In the genomic region with DNA sequence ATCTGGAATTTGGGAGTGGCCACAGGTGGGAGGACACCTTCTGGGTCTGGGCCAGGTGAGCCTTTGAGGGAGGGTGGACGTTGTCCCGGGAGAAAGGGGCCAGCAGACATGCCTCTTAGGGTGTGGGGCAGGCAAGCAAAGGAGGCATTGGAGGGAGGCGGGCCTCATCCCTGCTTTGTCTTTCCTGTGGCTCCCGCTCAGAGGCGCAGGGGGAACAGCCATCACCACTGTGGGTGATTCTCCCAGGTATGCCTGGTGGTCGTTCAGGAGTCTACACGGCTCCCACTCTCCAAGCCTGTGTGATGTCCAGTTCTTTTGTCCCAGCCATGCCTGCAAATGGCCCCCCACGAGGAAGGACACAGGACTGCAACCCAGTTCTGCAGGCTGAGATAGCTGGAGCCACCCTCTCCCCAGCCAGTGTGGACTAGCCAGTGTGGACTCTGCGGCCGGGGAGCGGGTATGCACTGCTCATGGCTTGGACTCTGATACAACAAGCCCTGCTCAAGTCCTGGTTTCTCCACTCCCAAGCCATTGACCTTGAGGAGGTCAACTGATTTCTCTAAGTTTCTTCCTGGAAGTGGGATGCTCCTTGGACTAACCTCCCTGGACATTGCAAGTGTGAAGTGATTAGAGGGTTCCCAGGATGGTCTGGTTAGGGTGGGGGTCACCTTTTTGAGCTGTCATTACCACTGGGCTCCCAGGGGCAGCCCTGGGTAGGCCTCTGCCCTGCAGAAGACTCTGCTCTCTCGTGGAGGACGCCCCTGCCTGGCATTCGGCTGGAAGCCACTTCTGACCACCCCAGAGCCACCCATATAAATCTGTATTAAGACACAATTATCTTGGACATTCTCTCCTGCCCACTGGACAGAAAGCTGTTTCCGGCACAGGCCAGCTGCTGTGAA, we compare ENCODE assay signal across 26 cellular contexts.
"Had no signal": no experiment of that assay in that cellular context is flagged by ENCODE, and none has a peak within 500 bp of the region (broad histone marks: within the 10 kb centered on the region; RNA-seq: fewer than 3 reads in every experiment).

No MANE protein-coding gene starts in this region.

- DNase-seq: activated B cell treated with CpG ODN at 0.5 μM for 24 hours; activated CD4-positive, alpha-beta T cell treated with anti-CD3 and anti-CD28 coated beads for 48 hours; activated CD4-positive, alpha-beta T cell treated with anti-CD3 and anti-CD28 coated beads, Interleukin-2, amount 50 U/mL, for 1 hour; activated CD4-positive, alpha-beta T cell treated with anti-CD3 and anti-CD28 coated beads, Interleukin-2, amount 50 U/mL, for 48 hours; activated CD8-positive, alpha-beta memory T cell treated with anti-CD3 and anti-CD28 coated beads for 24 hours; activated CD8-positive, alpha-beta T cell treated with anti-CD3 and anti-CD28 coated beads for 36 hours; activated effector memory CD4-positive, alpha-beta T cell treated with Interleukin-2 at 50 U/mL for 16 hours; activated gamma-delta T cell treated with Interleukin-2 at 50 U/mL for 16 hours; activated naive CD4-positive, alpha-beta T cell treated with anti-CD3 and anti-CD28 coated beads, Interleukin-2, amount 50 U/mL, for 16 hours; activated naive CD4-positive, alpha-beta T cell treated with Interleukin-2 at 50 U/mL for 16 hours; activated T-cell treated with anti-CD3 and anti-CD28 coated beads, Interleukin-2, amount 50 U/mL, for 4 hours; amniotic stem cell; anterior cingulate cortex; brain microvascular endothelial cell; caudate nucleus; colonic mucosa; effector CD8-positive, alpha-beta T cell; esophagus squamous epithelium; foreskin melanocyte; T-helper 1 cell; T-helper 17 cell; T1000; WERI-Rb-1 had no signal

- H3K36me3 ChIP-seq: brain microvascular endothelial cell, colonic mucosa, esophagus squamous epithelium had no signal

- ATAC-seq: activated CD4-positive, CD25-positive, alpha-beta regulatory T cell treated with anti-CD3 and anti-CD28 coated beads, Interleukin-2, amount 50 U/mL, for 24 hours; activated CD8-positive, alpha-beta T cell treated with anti-CD3 and anti-CD28 coated beads for 36 hours; activated T-cell treated with anti-CD3 and anti-CD28 coated beads, Interleukin-2, amount 50 U/mL, for 4 hours; activated T-helper 17 cell treated with anti-CD3 and anti-CD28 coated beads, Interleukin-2, amount 50 U/mL, for 72 hours; T-helper 17 cell had no signal

- H3K4me3 ChIP-seq: colonic mucosa, esophagus squamous epithelium had no signal

- H3K4me1 ChIP-seq: colonic mucosa, esophagus squamous epithelium had no signal

- H3K9me3 ChIP-seq: colonic mucosa had no signal

- H3K27ac ChIP-seq: brain microvascular endothelial cell, colonic mucosa, epithelial cell of prostate, esophagus squamous epithelium, WERI-Rb-1 had no signal

- H3K27me3 ChIP-seq: brain microvascular endothelial cell, colonic mucosa, esophagus squamous epithelium had no signal
